ENCODE assay signal across 16 cellular contexts in genomic region chr14:48937796-48938195, GRCh38.
A peak's percentile ranks its signal among the peaks of the same experiment; 100 is the strongest.
DNase-seq lines count a peak whose midpoint lies in the region; ATAC-seq and TF ChIP-seq lines count a peak whose summit lies in the region.
"Had no signal": no experiment of that assay in that cellular context is flagged by ENCODE, and none has a peak within 500 bp of the region (broad histone marks: within the 10 kb centered on the region; RNA-seq: fewer than 3 reads in every experiment).

No MANE protein-coding gene starts in this region.

- CTCF ChIA-PET in PC-3 (lab: Charles Lee): no interaction called here

- no TSS peak for BruUV-seq in PC-3 (replicated peaks; lab: Mats Ljungman, UMichigan)

- WGBS in heart left ventricle, 4 donors: 8 to 41% (median 9%) methylated on average over 9 of the region's 9 CpGs
- WGBS in right cardiac atrium: 10% methylated on average over 9 of the region's 9 CpGs
- WGBS in mesenchymal stem cell: 17% methylated on average over 7 of the region's 9 CpGs
- 52 to 73% (median 67%) methylated on average over 9 of the region's 9 CpGs for WGBS in stomach, 5 donors

- H4K91ac ChIP-seq in mesenchymal stem cell (ENCODE audit: low read length): no peak overlapping the region

- ATAC-seq in heart left ventricle: peak in 3 of 4 donors; percentile 59 to 93 (median 62)
- no peak for ATAC-seq in right cardiac atrium
- no peak for ATAC-seq in GM19455 (IDR thresholded peaks at IDR 0.05; ENCODE audit: unreplicated experiment)
- no peak for ATAC-seq in PC-3
- ATAC-seq: upper lobe of right lung had no signal

- H3K27me3 ChIP-seq in heart left ventricle (no peaks in the 10 kb centered on the region), right cardiac atrium (ENCODE audit: control insufficient read depth, insufficient read depth) (no peaks in the 10 kb centered on the region), mesenchymal stem cell (ENCODE audit: control insufficient read depth in 1 of 2, insufficient read depth in 1 of 2, low read length in 2 of 2) (no peaks in the 10 kb centered on the region), stomach (no peaks in the 10 kb centered on the region), PC-3 (ENCODE audit: low read length) (0 out of 2 replicates have a peak, but pooled peaks cover 2% of the 10 kb centered on the region)
- H3K27me3 ChIP-seq: upper lobe of right lung had no signal

- no peak for TF ChIP-seq POLR2A in heart left ventricle (IDR thresholded peaks at IDR 0.05)
- no peak for TF ChIP-seq POLR2A in stomach (IDR thresholded peaks at IDR 0.05)

- H3K79me1 ChIP-seq in mesenchymal stem cell (replicated peaks; ENCODE audit: low read length, poor library complexity, severe bottlenecking): no peaks in the 10 kb centered on the region

- no peak overlapping the region for H3K23ac ChIP-seq in mesenchymal stem cell (ENCODE audit: low read length in 2 of 2)

- H3K18ac ChIP-seq in mesenchymal stem cell (ENCODE audit: low read depth in 1 of 2, low read length in 2 of 2): no peak overlapping the region

- H3K4me2 ChIP-seq in mesenchymal stem cell (ENCODE audit: low read length, poor library complexity, severe bottlenecking): no peak overlapping the region
- no peak overlapping the region for H3K4me2 ChIP-seq in PC-3 (ENCODE audit: low read length)

- no peak for TF ChIP-seq CTCF in heart left ventricle (IDR thresholded peaks at IDR 0.05)
- no peak for TF ChIP-seq CTCF in stomach (IDR thresholded peaks at IDR 0.05)
- TF ChIP-seq CTCF in PC-3 (conservative IDR thresholded peaks at IDR 0.05; ENCODE audit: low read depth, low read length): no peak

- H2AK5ac ChIP-seq in mesenchymal stem cell (ENCODE audit: low read length, severe bottlenecking): no peak overlapping the region

- H3K9me3 ChIP-seq in heart left ventricle (no peaks in the 10 kb centered on the region), right cardiac atrium (ENCODE audit: control insufficient read depth, low read length) (no peaks in the 10 kb centered on the region), mesenchymal stem cell (ENCODE audit: control insufficient read depth, low read length) (no peaks in the 10 kb centered on the region), stomach (no peaks in the 10 kb centered on the region), PC-3 (ENCODE audit: low read length) (no peaks in the 10 kb centered on the region)
- H3K9me3 ChIP-seq: upper lobe of right lung had no signal

- intact Hi-C loops in heart left ventricle (cut with DNase I): no loop called here
- intact Hi-C loops in right cardiac atrium (cut with DNase I): no loop called here
- intact Hi-C loops in stomach (cut with DNase I; ENCODE audit: low total_unique reads): no loop called here
- intact Hi-C loops in PC-3 (cut with micrococcal nuclease): no loop called here

- H3K14ac ChIP-seq in mesenchymal stem cell (ENCODE audit: low read length in 2 of 2): no peak overlapping the region

- no peak overlapping the region for H4K8ac ChIP-seq in mesenchymal stem cell (ENCODE audit: low read length)

- peak in 1 of 5 donors; percentile 18 for DNase-seq in heart left ventricle
- no peak for DNase-seq in right cardiac atrium
- DNase-seq in amniotic epithelial cell (ENCODE audit: low read depth): peak; percentile 56
- DNase-seq in mesenchymal stem cell: peak; percentile 63
- DNase-seq in NCI-H510A treated with DMSO at 0.1 percent for 48 hours (lab: John Stamatoyannopoulos, UW): no peak
- no peak for DNase-seq in stomach
- no peak for DNase-seq in PC-3
- DNase-seq: activated CD4-positive, alpha-beta T cell treated with anti-CD3 and anti-CD28 coated beads, Interleukin-2, amount 10 ng/mL, durations not matched to agents 7 days and 5 days; DMS79 treated with DMSO at 0.1 percent for 48 hours; effector CD4-positive, alpha-beta T cell; HFFc6; NCI-H1048; stimulated activated CD4-positive, alpha-beta T cell treated with anti-CD3 and anti-CD28 coated beads, Interleukin-15, amount 100 ng/mL, for 24 hours; T-helper 1 cell; upper lobe of right lung had no signal

- H3K4ac ChIP-seq in mesenchymal stem cell (ENCODE audit: low read depth in 1 of 2, low read length in 2 of 2): no peak overlapping the region

- no peak overlapping the region for H3K9ac ChIP-seq in mesenchymal stem cell (ENCODE audit: low read length)
- no peak overlapping the region for H3K9ac ChIP-seq in PC-3 (ENCODE audit: low read length)

- H3K27ac ChIP-seq in heart left ventricle (peak overlapping the region in 1 of 12 donors; percentile 28), right cardiac atrium (ENCODE audit: low read length) (no peak overlapping the region), mesenchymal stem cell (ENCODE audit: low read length, poor library complexity, severe bottlenecking) (no peak overlapping the region), stomach (no peak overlapping the region), PC-3 (ENCODE audit: low read length) (no peak overlapping the region)
- H3K27ac ChIP-seq: upper lobe of right lung had no signal

- no peaks in the 10 kb centered on the region for H3K36me3 ChIP-seq in heart left ventricle
- no peaks in the 10 kb centered on the region for H3K36me3 ChIP-seq in mesenchymal stem cell (ENCODE audit: control insufficient read depth in 1 of 2, insufficient read depth in 2 of 2, low read depth in 1 of 2, low read length in 2 of 2)
- no peaks in the 10 kb centered on the region for H3K36me3 ChIP-seq in stomach
- H3K36me3 ChIP-seq in PC-3 (ENCODE audit: low read depth, low read length): no peaks in the 10 kb centered on the region
- H3K36me3 ChIP-seq: upper lobe of right lung had no signal

- H2BK120ac ChIP-seq in mesenchymal stem cell (ENCODE audit: low read depth, low read length): no peak overlapping the region

- H3K4me1 ChIP-seq in heart left ventricle: peaks cover 0 to 6% (median 0%) of the 10 kb centered on the region in 12 donors
- no peaks in the 10 kb centered on the region for H3K4me1 ChIP-seq in right cardiac atrium (ENCODE audit: control insufficient read depth, insufficient read depth, low read length)
- H3K4me1 ChIP-seq in mesenchymal stem cell (ENCODE audit: control insufficient read depth, insufficient read depth, low read depth, low read length): no peaks in the 10 kb centered on the region
- H3K4me1 ChIP-seq in stomach: peaks cover 0 to 6% (median 0%) of the 10 kb centered on the region in 4 donors
- no peaks in the 10 kb centered on the region for H3K4me1 ChIP-seq in PC-3 (ENCODE audit: insufficient read depth, low read length)
- H3K4me1 ChIP-seq: upper lobe of right lung had no signal

- no peaks in the 10 kb centered on the region for H3K9me2 ChIP-seq in PC-3 (replicated peaks; ENCODE audit: low read length)

- no peaks in the 10 kb centered on the region for H3K79me2 ChIP-seq in PC-3 (ENCODE audit: low read length)

- no peak for TF ChIP-seq EP300 in stomach (IDR thresholded peaks at IDR 0.05)

- H2AFZ ChIP-seq in mesenchymal stem cell (ENCODE audit: low read depth, low read length) (no peak overlapping the region), PC-3 (ENCODE audit: low read length) (no peak overlapping the region)

- H2BK15ac ChIP-seq in mesenchymal stem cell (ENCODE audit: low read depth, poor library complexity, severe bottlenecking): no peak overlapping the region

- no peaks in the 10 kb centered on the region for H4K20me1 ChIP-seq in PC-3 (ENCODE audit: low read length)

- POLR2A ChIA-PET in PC-3 (lab: Charles Lee; ENCODE audit: unreplicated experiment): no interaction called here

- no peak overlapping the region for H2BK5ac ChIP-seq in mesenchymal stem cell (ENCODE audit: low read depth, low read length, poor library complexity, severe bottlenecking)

- H2BK12ac ChIP-seq in mesenchymal stem cell (ENCODE audit: low read length in 2 of 2): no peak overlapping the region

- H3F3A ChIP-seq in PC-3 (ENCODE audit: low read length, unreplicated experiment): no peaks in the 10 kb centered on the region

- H3K4me3 ChIP-seq in heart left ventricle: no peak overlapping the region
- no peak overlapping the region for H3K4me3 ChIP-seq in right cardiac atrium (ENCODE audit: low read length)
- peak overlapping the region in 1 of 2 experiments; percentile 3 for H3K4me3 ChIP-seq in mesenchymal stem cell (ENCODE audit: insufficient read depth in 1 of 2, low read depth in 1 of 2, low read length in 2 of 2)
- no peak overlapping the region for H3K4me3 ChIP-seq in stomach
- no peak overlapping the region for H3K4me3 ChIP-seq in PC-3 (ENCODE audit: low read length)
- H3K4me3 ChIP-seq: upper lobe of right lung had no signal

Comparison
In these comparisons a context has a peak if more than half of its experiments do, and no peak if none do; other contexts are left out.
1. ATAC-seq: peak in heart left ventricle (3 of 4); none in right cardiac atrium (0 of 2), GM19455 (single experiment) and PC-3 (single experiment).
2. DNase-seq: peak in amniotic epithelial cell (single experiment) and mesenchymal stem cell (single experiment); none in right cardiac atrium (0 of 3), NCI-H510A treated with DMSO at 0.1 percent for 48 hours (single experiment), stomach (single experiment) and PC-3 (single experiment).